Comparison of ENCODE assay signal across 15 cellular contexts in genomic region chr17:77361986-77362620, GRCh38.
A peak's percentile ranks its signal among the peaks of the same experiment; 100 is the strongest.
DNase-seq lines count a peak whose midpoint lies in the region; ATAC-seq, FAIRE-seq and TF ChIP-seq lines count a peak whose summit lies in the region.
"Had no signal": no experiment of that assay in that cellular context is flagged by ENCODE, and none has a peak within 500 bp of the region (broad histone marks: within the 10 kb centered on the region; RNA-seq: fewer than 3 reads in every experiment).

No MANE protein-coding gene starts in this region.

- no peak overlapping the region for H3K27ac ChIP-seq in CD4-positive, alpha-beta T cell (ENCODE audit: low read depth, low read length)
- peak overlapping the region; percentile 53 for H3K27ac ChIP-seq in KOPT-K1 (ENCODE audit: low read depth, low read length, poor library complexity, severe bottlenecking)

- CTCF ChIA-PET in CD4-positive, alpha-beta T cell (lab: Charles Lee) = no interaction called here

- no peaks in the 10 kb centered on the region for H3K9me3 Mint-ChIP-seq in CD4-positive, alpha-beta T cell
- H3K9me3 Mint-ChIP-seq in chondrocyte (ENCODE audit: low read depth) (no peaks in the 10 kb centered on the region), progenitor cell of endocrine pancreas (ENCODE audit: low read depth) (no peaks in the 10 kb centered on the region)

- H3K27ac Mint-ChIP-seq in CD4-positive, alpha-beta T cell = peak overlapping the region; percentile 77
- peak overlapping the region; percentile 36 for H3K27ac Mint-ChIP-seq in chondrocyte (ENCODE audit: unreplicated experiment)
- peak overlapping the region; percentile 95 for H3K27ac Mint-ChIP-seq in progenitor cell of endocrine pancreas

- DNase-seq in CD4-positive, alpha-beta T cell = no peak
- DNase-seq in chondrocyte (ENCODE audit: low spot score) = peak; percentile 60
- DNase-seq in progenitor cell of endocrine pancreas (ENCODE audit: low spot score, unreplicated experiment) = no peak
- DNase-seq in GM12891 (ENCODE audit: insufficient read length, low spot score) = no peak
- no peak for DNase-seq in inferior parietal cortex (ENCODE audit: extremely low spot score)
- no peak for DNase-seq in stimulated activated naive CD8-positive, alpha-beta T cell treated with anti-CD3 and anti-CD28 coated beads, Interleukin-15, Interleukin-2, amounts not matched to agents 100 U/mL and 50 U/mL, for 24 hours
- DNase-seq in NCI-H1048 (lab: John Stamatoyannopoulos, UW) = no peak
- DNase-seq: activated CD4-positive, CD25-positive, alpha-beta regulatory T cell treated with anti-CD3 and anti-CD28 coated beads, Interleukin-2, amount 50 U/mL, for 72 hours; effector CD4-positive, alpha-beta T cell; NCI-H2081; NCI-H748 treated with DMSO at 0.1 percent for 48 hours; retina; stimulated activated CD4-positive, alpha-beta T cell treated with anti-CD3 and anti-CD28 coated beads, Interleukin-1b, Interleukin-23, amount 100 ng/mL, for 48 hours had no signal

- no peak for FAIRE-seq in GM12891 (lab: Jason Lieb, UNC)

- no peaks in the 10 kb centered on the region for H3K36me3 ChIP-seq in KOPT-K1 (ENCODE audit: insufficient read depth, low read length)

- intact Hi-C loops in CD4-positive, alpha-beta T cell (cut with DNase I, micrococcal nuclease) = no loop called here

- H3K9me3 ChIP-seq in CD4-positive, alpha-beta T cell (ENCODE audit: control insufficient read depth, low read length) = no peaks in the 10 kb centered on the region
- H3K9me3 ChIP-seq in KOPT-K1 (ENCODE audit: insufficient read depth, low read length, poor library complexity, severe bottlenecking) = no peaks in the 10 kb centered on the region

- no peaks in the 10 kb centered on the region for H3K27me3 ChIP-seq in CD4-positive, alpha-beta T cell (ENCODE audit: control insufficient read depth, insufficient read depth, low read length)

- H3K4me1 Mint-ChIP-seq in CD4-positive, alpha-beta T cell (ENCODE audit: low read depth) = peaks cover 54% of the 10 kb centered on the region
- H3K4me1 Mint-ChIP-seq in chondrocyte (ENCODE audit: low read depth) (peaks cover 45% of the 10 kb centered on the region), progenitor cell of endocrine pancreas (ENCODE audit: low read depth) (peaks cover 38% of the 10 kb centered on the region)

- H3K36me3 Mint-ChIP-seq in CD4-positive, alpha-beta T cell (ENCODE audit: low read depth) = no peaks in the 10 kb centered on the region
- H3K36me3 Mint-ChIP-seq in chondrocyte (ENCODE audit: low read depth) = peaks cover 2% of the 10 kb centered on the region
- H3K36me3 Mint-ChIP-seq in progenitor cell of endocrine pancreas (ENCODE audit: insufficient read depth) = no peaks in the 10 kb centered on the region

- no peaks in the 10 kb centered on the region for H3K27me3 Mint-ChIP-seq in CD4-positive, alpha-beta T cell
- H3K27me3 Mint-ChIP-seq in chondrocyte (ENCODE audit: low read depth) = no peaks in the 10 kb centered on the region
- no peaks in the 10 kb centered on the region for H3K27me3 Mint-ChIP-seq in progenitor cell of endocrine pancreas

- TF ChIP-seq CTCF in CD4-positive, alpha-beta T cell (IDR thresholded peaks at IDR 0.05) = no peak
- no peak for TF ChIP-seq CTCF in chondrocyte (IDR thresholded peaks at IDR 0.05)
- TF ChIP-seq CTCF in progenitor cell of endocrine pancreas (IDR thresholded peaks at IDR 0.05; ENCODE audit: unreplicated experiment) = no peak

- TF ChIP-seq POLR2A in GM12891 (IDR thresholded peaks at IDR 0.05; ENCODE audit: low read depth, low read length) = no peak

- POLR2A ChIA-PET in CD4-positive, alpha-beta T cell (lab: Charles Lee) = interaction anchor here (1.0 kb wide), 1 partner anchor 29 kb away, joined by 4 read pairs; no protein-coding TSS in a partner anchor

- H3K4me3 Mint-ChIP-seq in CD4-positive, alpha-beta T cell = no peak overlapping the region
- H3K4me3 Mint-ChIP-seq in chondrocyte (ENCODE audit: unreplicated experiment) = no peak overlapping the region
- no peak overlapping the region for H3K4me3 Mint-ChIP-seq in progenitor cell of endocrine pancreas (ENCODE audit: low read depth)

- no peak for ATAC-seq in CD4-positive, alpha-beta T cell (ENCODE audit: poor library complexity)
- ATAC-seq in stimulated activated naive CD8-positive, alpha-beta T cell treated with anti-CD3 and anti-CD28 coated beads, Interleukin-15, Interleukin-2, amounts not matched to agents 100 U/mL and 50 U/mL, for 24 hours = no peak
- ATAC-seq: left colon had no signal

TF ChIP-seq in GM12891, 5 proteins besides CTCF, POLR2A, EP300 and RAD21:
- TF ChIP-seq PAX5 (IDR thresholded peaks at IDR 0.05; ENCODE audit: insufficient read depth, low read length, severe bottlenecking) = no peak
- no peak for TF ChIP-seq POU2F2 (IDR thresholded peaks at IDR 0.05; ENCODE audit: low read depth, low read length)
- no peak for TF ChIP-seq TAF1 (IDR thresholded peaks at IDR 0.05; ENCODE audit: low read depth, low read length)
- TF ChIP-seq SPI1 (IDR thresholded peaks at IDR 0.05; ENCODE audit: low read depth, low read length) = no peak
- TF ChIP-seq POLR2AphosphoS5 (IDR thresholded peaks at IDR 0.05; ENCODE audit: low read depth, low read length) = no peak

Comparison
In these comparisons a context has a peak if more than half of its experiments do, and no peak if none do; other contexts are left out.
1. H3K27ac Mint-ChIP-seq: peak in every context shown above with its lines; median percentile 95 in progenitor cell of endocrine pancreas; 77 in CD4-positive, alpha-beta T cell; 36 in chondrocyte.